Comparison of ENCODE assay signal across 1 cellular context in genomic region chr12:132955094-132955932, GRCh38.
TF ChIP-seq lines count a peak whose summit lies in the region.

No MANE protein-coding gene starts in this region.

TF ChIP-seq in HepG2, 621 proteins besides CTCF, POLR2A, EP300 and RAD21 (continues in another document):
- no peak for TF ChIP-seq MAFK (conservative IDR thresholded peaks at IDR 0.05 in 1 of 2, IDR thresholded peaks at IDR 0.05 in 1 of 2; ENCODE audit: low read length in 2 of 2)
- TF ChIP-seq PRDM10 (CRISPR knock-in tag; IDR thresholded peaks at IDR 0.05; ENCODE audit: low read depth) = no peak
- no peak for TF ChIP-seq ZNF207 (IDR thresholded peaks at IDR 0.05; ENCODE audit: borderline replicate concordance)
- TF ChIP-seq ZBTB39 (CRISPR knock-in tag; IDR thresholded peaks at IDR 0.05) = no peak
- TF ChIP-seq SRSF4 (IDR thresholded peaks at IDR 0.05; ENCODE audit: low read depth, low read length, poor library complexity, severe bottlenecking) = no peak
- TF ChIP-seq ZNF280D (CRISPR knock-in tag; IDR thresholded peaks at IDR 0.05) = no peak
- TF ChIP-seq ZNF17 (CRISPR knock-in tag; IDR thresholded peaks at IDR 0.05) = no peak
- TF ChIP-seq PCBP1 (IDR thresholded peaks at IDR 0.05; ENCODE audit: borderline replicate concordance, low read depth, low read length) = no peak
- no peak for TF ChIP-seq PRDM15 (CRISPR knock-in tag; IDR thresholded peaks at IDR 0.05)
- 0 out of 2 replicates have a peak, but pooled peaks have one; percentile 28 for TF ChIP-seq ZNF788 (CRISPR knock-in tag; IDR thresholded peaks at IDR 0.05; ENCODE audit: borderline replicate concordance)
- no peak for TF ChIP-seq ZNF639 (CRISPR knock-in tag; conservative IDR thresholded peaks at IDR 0.05)
- TF ChIP-seq ESRRA (CRISPR knock-in tag; IDR thresholded peaks at IDR 0.05; ENCODE audit: low read depth) = no peak
- no peak for TF ChIP-seq JUNB (CRISPR knock-in tag; IDR thresholded peaks at IDR 0.05; ENCODE audit: borderline replicate concordance)
- 0 out of 2 replicates have a peak, but pooled peaks have one; percentile 14 for TF ChIP-seq SAFB2 (CRISPR knock-in tag; IDR thresholded peaks at IDR 0.05; ENCODE audit: borderline replicate concordance, low read depth)
- TF ChIP-seq NPAS2 (CRISPR knock-in tag; IDR thresholded peaks at IDR 0.05; ENCODE audit: borderline replicate concordance) = peak; percentile 39; the same call in 1 of the 2 replicates
- no peak for TF ChIP-seq ZBTB49 (CRISPR knock-in tag; IDR thresholded peaks at IDR 0.05; ENCODE audit: borderline replicate concordance)
- TF ChIP-seq ATF5 (CRISPR knock-in tag; IDR thresholded peaks at IDR 0.05; ENCODE audit: low read depth) = no peak
- TF ChIP-seq GPBP1L1 (CRISPR knock-in tag; IDR thresholded peaks at IDR 0.05) = no peak
- no peak for TF ChIP-seq SMARCC2 (IDR thresholded peaks at IDR 0.05)
- TF ChIP-seq ZNF629 (CRISPR knock-in tag; conservative IDR thresholded peaks at IDR 0.05) = no peak
- no peak for TF ChIP-seq MIER3 (CRISPR knock-in tag; IDR thresholded peaks at IDR 0.05; ENCODE audit: borderline replicate concordance)
- TF ChIP-seq ZNF770 (CRISPR knock-in tag; IDR thresholded peaks at IDR 0.05) = no peak; the same call in 1 of the 2 replicates
- TF ChIP-seq EEA1 (CRISPR knock-in tag; IDR thresholded peaks at IDR 0.05; ENCODE audit: borderline replicate concordance) = no peak
- TF ChIP-seq MAX (IDR thresholded peaks at IDR 0.05) = peak; percentile 72
- TF ChIP-seq DRAP1 (CRISPR knock-in tag; IDR thresholded peaks at IDR 0.05) = no peak
- no peak for TF ChIP-seq MED1 (CRISPR knock-in tag; IDR thresholded peaks at IDR 0.05)
- 0 out of 2 replicates have a peak, but pooled peaks have one; percentile 59 for TF ChIP-seq MEF2D (CRISPR knock-in tag; IDR thresholded peaks at IDR 0.05)
- no peak for TF ChIP-seq NFYC (CRISPR knock-in tag; IDR thresholded peaks at IDR 0.05)
- TF ChIP-seq MZF1 (CRISPR knock-in tag; IDR thresholded peaks at IDR 0.05; ENCODE audit: borderline replicate concordance) = no peak
- no peak for TF ChIP-seq MTERF4 (CRISPR knock-in tag; IDR thresholded peaks at IDR 0.05)
- no peak for TF ChIP-seq REXO4 (CRISPR knock-in tag; IDR thresholded peaks at IDR 0.05; ENCODE audit: borderline replicate concordance)
- TF ChIP-seq BRD4 (CRISPR knock-in tag; IDR thresholded peaks at IDR 0.05) = 0 out of 2 replicates have a peak, but pooled peaks have one; percentile 22
